15 cellular contexts compared by ENCODE assay signal in the genomic region with DNA sequence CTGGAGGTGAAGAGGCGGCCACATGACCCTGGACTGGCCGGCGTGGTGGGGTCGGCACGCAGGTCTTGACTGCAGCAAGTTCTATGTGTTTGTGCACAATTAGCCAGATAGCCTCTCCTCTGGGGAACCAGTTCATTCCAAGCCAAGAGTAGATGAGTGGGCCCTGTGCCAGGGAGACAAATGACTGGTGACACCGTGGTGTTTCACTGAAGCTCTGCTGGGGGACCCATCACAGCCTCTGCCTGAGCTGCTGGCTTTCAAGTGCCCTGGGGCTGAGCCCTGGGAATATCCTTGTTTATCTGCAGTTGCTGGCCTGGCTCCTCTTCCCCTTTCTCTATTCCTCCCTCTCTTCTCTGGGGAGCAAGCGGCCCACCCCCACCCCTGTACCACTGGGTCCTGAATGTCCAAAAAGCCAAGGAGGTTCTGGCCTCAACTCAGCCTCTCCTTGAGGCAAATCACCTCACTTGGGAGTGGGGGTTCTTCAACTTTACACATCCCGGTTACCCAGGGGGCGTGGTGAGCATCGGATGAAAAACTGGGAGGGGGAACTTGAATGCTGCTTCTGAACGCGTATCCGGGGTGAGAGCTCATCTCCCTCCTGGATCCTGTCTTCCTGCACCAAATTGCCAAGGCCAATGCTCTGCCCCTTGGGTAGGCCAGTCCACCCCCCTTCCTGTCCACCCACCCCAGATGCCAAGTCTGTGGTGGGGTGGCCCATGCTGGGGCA.
DNase-seq lines count a peak whose midpoint lies in the region; ATAC-seq and TF ChIP-seq lines count a peak whose summit lies in the region.
"Had no signal": no experiment of that assay in that cellular context is flagged by ENCODE, and none has a peak within 500 bp of the region (broad histone marks: within the 10 kb centered on the region; RNA-seq: fewer than 3 reads in every experiment).

No MANE protein-coding gene starts in this region.

- peak; percentile 8 for DNase-seq in NCI-H1105 treated with DMSO at 0.1 percent for 48 hours (lab: John Stamatoyannopoulos, UW)
- DNase-seq in NCI-H1105 (lab: John Stamatoyannopoulos, UW) = no peak
- peak; percentile 10 for DNase-seq in H7
- DNase-seq in endodermal cell = peak; percentile 20
- peak; percentile 33 for DNase-seq in kidney tubule cell (ENCODE audit: low spot score)
- no peak for DNase-seq in SK-N-DZ (ENCODE audit: low spot score)
- DNase-seq: COR-L47, DMS153, DMS79 treated with DMSO at 0.1 percent for 48 hours had no signal

- no peak for TF ChIP-seq CTCF in endodermal cell (conservative IDR thresholded peaks at IDR 0.05)

- no peak overlapping the region for H3K27ac Mint-ChIP-seq in endodermal cell
- H3K27ac Mint-ChIP-seq: CD14-positive monocyte; CD8-positive, alpha-beta T cell had no signal

- H3K9ac ChIP-seq in endodermal cell (ENCODE audit: extremely low read depth, low read length, poor library complexity, severe bottlenecking) = no peak overlapping the region
- H3K9ac ChIP-seq: GM23248 had no signal

- H3K27me3 ChIP-seq in H7 (ENCODE audit: control insufficient read depth, insufficient read depth, low read length) (peaks cover 12% of the 10 kb centered on the region), endodermal cell (ENCODE audit: control insufficient read depth, insufficient read depth, low read length, poor library complexity, severe bottlenecking) (peaks cover 51% of the 10 kb centered on the region)

- WGBS in endodermal cell (ENCODE audit: insufficient coverage in 1 of 2, insufficient read length in 1 of 2), 2 experiments = 86 to 94% methylated on average over 6 to 13 of the region's 13 CpGs

- H3K36me3 ChIP-seq in H7 (replicated peaks; ENCODE audit: control insufficient read depth, insufficient read depth, low read length) (no peaks in the 10 kb centered on the region), endodermal cell (ENCODE audit: control insufficient read depth, insufficient read depth, low read length) (no peaks in the 10 kb centered on the region)

- no peaks in the 10 kb centered on the region for H3K9me3 ChIP-seq in endodermal cell (ENCODE audit: control insufficient read depth, low read length)

- ATAC-seq in GM21390 (IDR thresholded peaks at IDR 0.05; ENCODE audit: unreplicated experiment) (no peak), GM21360 (IDR thresholded peaks at IDR 0.05; ENCODE audit: unreplicated experiment) (no peak)
- ATAC-seq: CD8-positive, alpha-beta T cell had no signal

- H3K27ac ChIP-seq in endodermal cell (ENCODE audit: low read depth, low read length) = no peak overlapping the region
- H3K27ac ChIP-seq: 22Rv1, GM23248 had no signal

- H3K9me3 Mint-ChIP-seq in endodermal cell = peaks cover 2% of the 10 kb centered on the region
- H3K9me3 Mint-ChIP-seq: CD8-positive, alpha-beta T cell had no signal

- H3K4me1 ChIP-seq in endodermal cell (ENCODE audit: control insufficient read depth, insufficient read depth, low read length) = no peaks in the 10 kb centered on the region

- no peaks in the 10 kb centered on the region for H3K36me3 Mint-ChIP-seq in endodermal cell (ENCODE audit: low read depth)
- H3K36me3 Mint-ChIP-seq: CD14-positive monocyte; CD8-positive, alpha-beta T cell had no signal

- no peak overlapping the region for H3K4me3 Mint-ChIP-seq in endodermal cell
- H3K4me3 Mint-ChIP-seq: CD8-positive, alpha-beta T cell had no signal

- H3K27me3 Mint-ChIP-seq in endodermal cell (ENCODE audit: insufficient read depth) = peaks cover 67% of the 10 kb centered on the region

- H3K4me3 ChIP-seq in H7 (ENCODE audit: insufficient read depth, low read depth, low read length) = no peak overlapping the region
- no peak overlapping the region for H3K4me3 ChIP-seq in endodermal cell (ENCODE audit: low read length)
- H3K4me3 ChIP-seq: GM23248 had no signal

- H3K4me1 Mint-ChIP-seq in endodermal cell = peaks cover 11% of the 10 kb centered on the region

Comparison
In these comparisons a context has a peak if more than half of its experiments do, and no peak if none do; other contexts are left out.
1. DNase-seq: peak in NCI-H1105 treated with DMSO at 0.1 percent for 48 hours (single experiment), H7 (single experiment), endodermal cell (single experiment) and kidney tubule cell (single experiment); none in NCI-H1105 (single experiment) and SK-N-DZ (single experiment).